Comparison of ENCODE assay signal across 8 cellular contexts in the genomic region with DNA sequence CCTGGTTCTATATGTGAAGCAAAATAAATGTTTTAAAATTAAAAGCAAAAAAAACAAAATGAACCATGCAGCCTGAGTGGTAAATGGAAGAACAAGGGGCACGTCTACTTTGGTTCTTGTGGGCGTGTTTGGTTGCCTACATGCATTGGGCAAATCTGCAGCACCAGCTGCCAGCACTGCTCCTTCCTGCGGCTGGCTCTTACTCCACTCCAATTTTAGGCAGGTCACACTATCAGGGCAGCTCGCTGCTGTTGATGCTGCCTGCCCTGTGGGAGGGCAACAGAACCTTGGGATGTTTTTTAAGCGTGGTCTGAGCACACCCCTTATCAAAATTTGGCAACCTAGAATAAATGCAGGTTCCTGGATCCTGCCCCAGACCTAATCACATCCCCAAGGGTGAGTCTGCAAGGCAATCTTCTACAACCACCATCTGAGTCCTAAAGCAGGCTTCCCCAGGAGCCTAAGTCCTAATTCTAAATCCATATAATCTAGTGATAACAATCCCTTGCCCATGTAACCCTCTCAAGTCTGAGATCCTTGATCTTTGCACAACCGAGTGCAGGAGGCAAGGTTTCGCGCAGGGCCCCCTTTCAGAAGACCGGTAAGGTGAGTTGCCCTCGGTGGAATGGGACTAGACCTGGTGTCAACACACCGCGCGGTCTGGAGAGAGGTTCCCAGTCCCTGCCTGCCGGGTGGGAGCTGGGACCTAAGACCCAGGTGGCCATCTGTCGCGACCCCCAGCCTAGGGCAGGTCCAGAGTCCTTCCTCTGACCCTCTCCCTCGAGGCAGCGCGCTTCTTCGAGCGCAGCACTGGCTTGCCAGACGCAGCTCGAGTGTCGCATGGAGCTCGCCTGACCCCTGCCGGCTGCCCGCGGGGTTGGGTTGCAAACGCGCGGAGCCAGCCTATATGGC. TPM values are rescaled to one million over a fixed set of nuclear protein-coding genes. Genes with fewer than 3 reads are reported as not detected.
DNase-seq lines count a peak whose midpoint lies in the region; ATAC-seq and TF ChIP-seq lines count a peak whose summit lies in the region.

No MANE protein-coding gene starts in this region.

- no peak overlapping the region for H3K27ac Mint-ChIP-seq in T-helper 17 cell

- DNase-seq in AML-193 (lab: John Stamatoyannopoulos, UW) (peak; percentile 51 to 67), KG1 (lab: John Stamatoyannopoulos, UW) (peak; percentile 58), T-helper 17 cell (peak; percentile 63 to 83 (median 66)), adrenal gland (peak; percentile 74 to 87 (median 83)), right cardiac atrium (peak; percentile 79 to 93 (median 93)), skeletal muscle cell (ENCODE audit: low read depth) (no peak)

- no peaks in the 10 kb centered on the region for H3K4me1 Mint-ChIP-seq in T-helper 17 cell

- intact Hi-C loops in adrenal gland (cut with DNase I): loop anchor here in 1 of 2 donors (5.0 kb wide), 3 partner anchors 59 to 139 kb away; a partner anchor contains a TSS
- intact Hi-C loops in right cardiac atrium (cut with DNase I): loop anchor here in 3 of 4 donors (2.0 to 10.0 kb wide), 5 partner anchors 57 to 144 kb away; a partner anchor contains a TSS

- H3K27ac ChIP-seq in adrenal gland (peak overlapping the region in 3 of 5 donors; percentile 30 to 77 (median 43)), right cardiac atrium (ENCODE audit: low read length) (peak overlapping the region; percentile 24)

- H3K27me3 Mint-ChIP-seq in T-helper 17 cell: no peaks in the 10 kb centered on the region

- peak; percentile 79 to 99 (median 96) for TF ChIP-seq CTCF in adrenal gland (IDR thresholded peaks at IDR 0.05)

- H3K4me1 ChIP-seq in adrenal gland (replicated peaks in 1 of 2): peaks cover 21 to 23% of the 10 kb centered on the region in 2 donors
- no peaks in the 10 kb centered on the region for H3K4me1 ChIP-seq in right cardiac atrium (ENCODE audit: control insufficient read depth, insufficient read depth, low read length)

- 11 to 33% (median 12%) methylated on average over 7 to 31 of the region's 31 CpGs for WGBS in adrenal gland, 4 donors
- 12% methylated on average over 31 of the region's 31 CpGs for WGBS in right cardiac atrium

- TF ChIP-seq POLR2A in adrenal gland (IDR thresholded peaks at IDR 0.05): no peak

- H3K4me3 ChIP-seq in adrenal gland (no peak overlapping the region), right cardiac atrium (ENCODE audit: low read length) (no peak overlapping the region), skeletal muscle cell (ENCODE audit: low read depth, low read length) (peak overlapping the region; percentile 15)

- H3K4me3 Mint-ChIP-seq in T-helper 17 cell: no peak overlapping the region

- peaks cover 7% of the 10 kb centered on the region for H3K36me3 Mint-ChIP-seq in T-helper 17 cell (ENCODE audit: low read depth)

- H3K36me3 ChIP-seq in adrenal gland (replicated peaks in 1 of 2): peaks cover 0 to 17% of the 10 kb centered on the region in 2 donors

- H3K9me3 ChIP-seq in T-helper 17 cell (ENCODE audit: control insufficient read depth, low read length, poor library complexity, severe bottlenecking) (no peaks in the 10 kb centered on the region), adrenal gland (replicated peaks in 1 of 3) (no peaks in the 10 kb centered on the region), right cardiac atrium (ENCODE audit: control insufficient read depth, low read length) (no peaks in the 10 kb centered on the region)

- H3K27me3 ChIP-seq in adrenal gland (no peaks in the 10 kb centered on the region), right cardiac atrium (ENCODE audit: control insufficient read depth, insufficient read depth) (no peaks in the 10 kb centered on the region)

- ATAC-seq in GM19023 (IDR thresholded peaks at IDR 0.05; ENCODE audit: unreplicated experiment) (peak; percentile 87), T-helper 17 cell (peak; percentile 97), right cardiac atrium (peak; percentile 90 to 93), HG02852 (IDR thresholded peaks at IDR 0.05; ENCODE audit: unreplicated experiment) (no peak)

RNA-seq across cellular contexts. Expression of a gene that starts 15.9 kb away (rescaled TPM):
- total RNA-seq in T-helper 17 cell (10 to 100 TPM; 30.1 to 37.0 TPM), adrenal gland (100 to 1,000 TPM; 120 to 252 (median 169) TPM), right cardiac atrium (10 to 100 TPM; 60.5 to 85.6 (median 75.4) TPM)
- polyA plus RNA-seq in adrenal gland (10 to 100 TPM; 61.0 to 92.4 (median 62.6) TPM), right cardiac atrium (60.5 TPM)

RNA-seq across cellular contexts. Expression of a gene that starts 19.3 kb away (rescaled TPM):
- 10 to 100 TPM; 30.2 to 32.1 TPM for total RNA-seq in T-helper 17 cell
- total RNA-seq in adrenal gland: 10 to 100 TPM; 26.3 to 58.8 (median 36.3) TPM
- polyA plus RNA-seq in adrenal gland: 10 to 100 TPM; 13.2 to 30.8 (median 23.6) TPM
- 10 to 100 TPM; 15.4 to 17.8 (median 16.9) TPM for total RNA-seq in right cardiac atrium
- polyA plus RNA-seq in right cardiac atrium: 11.6 TPM

RNA-seq across cellular contexts. Expression of a gene that starts 39.0 kb away (rescaled TPM):
- total RNA-seq in T-helper 17 cell: 1 to 10 TPM; 2.2 to 4.9 TPM
- total RNA-seq in adrenal gland: 10 to 100 TPM in 4 of 8 donors, 1 to 10 TPM in 4; 4.0 to 16.5 (median 10.4) TPM
- polyA plus RNA-seq in adrenal gland: 10 to 100 TPM in 1 of 3 donors, 1 to 10 TPM in 2; 7.0 to 21.9 (median 9.2) TPM
- 1 to 10 TPM; 8.9 to 10.0 (median 9.3) TPM for total RNA-seq in right cardiac atrium
- 9.4 TPM for polyA plus RNA-seq in right cardiac atrium

RNA-seq across cellular contexts. Expression of a gene that starts 49.3 kb away (rescaled TPM):
- total RNA-seq in T-helper 17 cell (1 to 10 TPM; 4.4 to 7.5 TPM), adrenal gland (10 to 100 TPM in 5 of 8 donors, 1 to 10 TPM in 3; 7.9 to 20.6 (median 14.2) TPM), right cardiac atrium (10 to 100 TPM; 11.5 to 13.9 (median 12.5) TPM)
- polyA plus RNA-seq in adrenal gland (10 to 100 TPM in 1 of 3 donors, 1 to 10 TPM in 2; 5.0 to 11.0 (median 6.7) TPM), right cardiac atrium (11.6 TPM)
